27 cellular contexts compared by ENCODE assay signal in genomic region chr1:180198611-180199010, GRCh38. TPM values are rescaled to one million over a fixed set of nuclear protein-coding genes. Genes with fewer than 3 reads are reported as not detected.
"Had no signal": no experiment of that assay in that cellular context is flagged by ENCODE, and none has a peak within 500 bp of the region (broad histone marks: within the 10 kb centered on the region; RNA-seq: fewer than 3 reads in every experiment).

No MANE protein-coding gene starts in this region.

- H3K27ac ChIP-seq: colonic mucosa, epithelial cell of prostate, gastrocnemius medialis, lower lobe of right lung, neutrophil, parathyroid adenoma, prostate gland, right atrium auricular region, skin epidermis, spleen, testis, tibial artery had no signal

- H2AFZ ChIP-seq: parathyroid adenoma had no signal

- H3K4me1 Mint-ChIP-seq: stimulated activated memory B cell treated with anti-CD40 and anti-IgM and Interleukin-4, amounts not matched to agents 10 μg/mL and 1 μg/mL and 100 μg/mL, for 72 hours had no signal

- H3K4me3 Mint-ChIP-seq: dendritic cell treated with granulocyte-macrophage colony-stimulating factor and Interleukin-4, amounts not matched to agents 40 ng/mL and 50 ng/mL, for 4 days; endodermal cell; naive thymus-derived CD8-positive, alpha-beta T cell; nephron progenitor cell; stimulated activated memory B cell treated with anti-CD40 and anti-IgM and Interleukin-4, amounts not matched to agents 10 μg/mL and 1 μg/mL and 100 μg/mL, for 72 hours; type B pancreatic cell had no signal

- H3K27me3 Mint-ChIP-seq: dendritic cell treated with granulocyte-macrophage colony-stimulating factor and Interleukin-4, amounts not matched to agents 40 ng/mL and 50 ng/mL, for 4 days; naive thymus-derived CD8-positive, alpha-beta T cell; stimulated activated memory B cell treated with anti-CD40 and anti-IgM and Interleukin-4, amounts not matched to agents 10 μg/mL and 1 μg/mL and 100 μg/mL, for 72 hours; type B pancreatic cell had no signal

- ATAC-seq: gastrocnemius medialis; left ventricle myocardium superior; lower lobe of right lung; naive thymus-derived CD8-positive, alpha-beta T cell; stimulated activated memory B cell treated with anti-CD40 and anti-IgM and Interleukin-4, amounts not matched to agents 10 μg/mL and 1 μg/mL and 100 μg/mL, for 72 hours; stimulated activated naive CD8-positive, alpha-beta T cell treated with anti-CD3 and anti-CD28 coated beads, Interleukin-15, Interleukin-2, amounts not matched to agents 100 U/mL and 50 U/mL, for 24 hours had no signal

- H3K4me1 ChIP-seq: colonic mucosa, gastrocnemius medialis, lower lobe of right lung, parathyroid adenoma, prostate gland, right atrium auricular region, testis, tibial artery had no signal

- H3K9me3 ChIP-seq: colonic mucosa, gastrocnemius medialis, lower lobe of right lung, neutrophil, prostate gland, right atrium auricular region, spleen, testis, tibial artery had no signal

- H3K36me3 ChIP-seq: prostate gland had no signal

- DNase-seq: colonic mucosa; effector CD8-positive, alpha-beta T cell; foreskin fibroblast; gastrocnemius medialis; head of caudate nucleus; left ventricle myocardium superior; lower lobe of right lung; nephron progenitor cell; spleen; stimulated activated CD4-positive, alpha-beta T cell treated with anti-CD3 and anti-CD28 coated beads, Interleukin-4, amount 100 ng/mL, for 4 hours; stimulated activated naive CD8-positive, alpha-beta T cell treated with anti-CD3 and anti-CD28 coated beads, Interleukin-15, Interleukin-2, amounts not matched to agents 100 U/mL and 50 U/mL, for 24 hours; tibial artery had no signal

- H3K79me2 ChIP-seq: parathyroid adenoma had no signal

- H3K27ac Mint-ChIP-seq: dendritic cell treated with granulocyte-macrophage colony-stimulating factor and Interleukin-4, amounts not matched to agents 40 ng/mL and 50 ng/mL, for 4 days; endodermal cell; naive thymus-derived CD8-positive, alpha-beta T cell; nephron progenitor cell; stimulated activated memory B cell treated with anti-CD40 and anti-IgM and Interleukin-4, amounts not matched to agents 10 μg/mL and 1 μg/mL and 100 μg/mL, for 72 hours; type B pancreatic cell had no signal

- FAIRE-seq: keratinocyte, urothelium cell line had no signal

- H3K9ac ChIP-seq: parathyroid adenoma had no signal

- H3K27me3 ChIP-seq: colonic mucosa, gastrocnemius medialis, neutrophil, right atrium auricular region, spleen, testis, tibial artery had no signal

- H3K4me3 ChIP-seq: colonic mucosa, gastrocnemius medialis, lower lobe of right lung, prostate gland, right atrium auricular region, skin epidermis, spleen, testis, tibial artery had no signal

RNA-seq across cellular contexts. Expression of gene LHX4, which starts 31.5 kb away (rescaled TPM):
- total RNA-seq: endodermal cell; gastrocnemius medialis; glomerular endothelial cell; left ventricle myocardium superior; lower lobe of right lung; naive thymus-derived CD8-positive, alpha-beta T cell; prostate gland; right atrium auricular region had no signal
- polyA plus RNA-seq: keratinocyte had no signal
